ENCODE assay signal across 7 cellular contexts in the genomic region with DNA sequence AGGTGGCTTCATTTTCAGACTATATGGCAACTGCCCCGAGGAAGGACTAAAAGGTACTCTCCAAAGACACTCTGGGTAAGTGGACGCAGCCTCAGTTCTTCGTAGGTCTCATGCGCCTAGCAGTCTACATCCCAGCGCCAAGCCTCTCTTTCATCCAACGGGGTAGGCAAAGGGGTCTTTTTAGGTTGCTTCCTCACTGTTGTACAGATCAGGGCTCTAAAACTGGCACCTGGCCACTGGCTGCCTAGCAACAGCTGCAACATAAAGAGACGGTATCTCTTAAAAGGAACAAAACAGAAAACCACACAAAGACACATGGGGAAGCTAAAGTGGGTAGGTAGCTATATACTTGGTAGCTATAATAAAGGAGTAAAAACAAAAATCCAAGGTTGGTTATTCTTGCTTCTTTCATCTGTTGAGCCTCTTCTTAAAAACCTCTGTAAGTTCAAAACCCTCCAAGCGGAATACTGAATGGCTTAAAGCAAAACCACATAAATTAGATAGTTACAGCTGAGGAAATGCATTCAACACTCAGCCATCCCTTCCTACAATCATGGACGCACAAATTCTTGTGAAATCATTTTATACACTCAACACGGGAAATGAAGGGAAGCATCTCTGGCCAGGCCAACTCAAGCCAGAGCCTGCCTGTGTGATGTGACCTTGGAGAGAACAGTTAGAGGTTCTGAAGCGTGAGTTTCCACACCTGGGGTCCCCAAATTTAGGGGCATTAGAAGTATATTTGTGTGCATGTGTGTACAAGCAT. TPM values are rescaled to one million over a fixed set of nuclear protein-coding genes. Genes with fewer than 3 reads are reported as not detected.
DNase-seq lines count a peak whose midpoint lies in the region; ATAC-seq and TF ChIP-seq lines count a peak whose summit lies in the region.

No MANE protein-coding gene starts in this region.

- ATAC-seq in GM21737 (IDR thresholded peaks at IDR 0.05; ENCODE audit: unreplicated experiment) (peak; percentile 63), GM18873 (IDR thresholded peaks at IDR 0.05; ENCODE audit: low FRiP score, unreplicated experiment) (no peak)

- H3K27me3 ChIP-seq in A673 (replicated peaks; ENCODE audit: insufficient read depth, low read depth, low read length, poor library complexity) = no peaks in the 10 kb centered on the region

- no peaks in the 10 kb centered on the region for H3K9me3 ChIP-seq in A673 (ENCODE audit: low read depth, low read length, poor library complexity, severe bottlenecking)

- DNase-seq in NCI-H1105 treated with DMSO at 0.1 percent for 48 hours (lab: John Stamatoyannopoulos, UW) = peak; percentile 55
- DNase-seq in UCSD-AML1 (lab: John Stamatoyannopoulos, UW; ENCODE audit: unreplicated experiment) = peak; percentile 44
- peak; percentile 78 for DNase-seq in effector CD4-positive, alpha-beta T cell
- no peak for DNase-seq in nephron progenitor cell
- DNase-seq in A673 (ENCODE audit: low spot score) = no peak

- peaks cover 8% of the 10 kb centered on the region for H3K36me3 Mint-ChIP-seq in nephron progenitor cell (ENCODE audit: low read depth)

- H3K27ac ChIP-seq in A673 (ENCODE audit: low read depth, low read length, poor library complexity, severe bottlenecking) = no peak overlapping the region

- TF ChIP-seq CTCF in nephron progenitor cell (IDR thresholded peaks at IDR 0.05) (no peak), A673 (conservative IDR thresholded peaks at IDR 0.05; ENCODE audit: low read depth, low read length) (no peak)

- peaks cover 10% of the 10 kb centered on the region for H3K9me3 Mint-ChIP-seq in nephron progenitor cell

- POLR2A ChIA-PET in A673 (lab: Charles Lee; ENCODE audit: low non-redundant PET) = no interaction called here

- no peaks in the 10 kb centered on the region for H3K36me3 ChIP-seq in A673 (ENCODE audit: insufficient read depth, low read length, poor library complexity, severe bottlenecking)

- intact Hi-C loops in A673 (cut with micrococcal nuclease; ENCODE audit: unreplicated experiment) = no loop called here

- H3K4me3 Mint-ChIP-seq in nephron progenitor cell = no peak overlapping the region

- no peak overlapping the region for H3K4me3 ChIP-seq in A673 (ENCODE audit: low read depth, low read length, poor library complexity, severe bottlenecking)

- H3K4me1 ChIP-seq in A673 (ENCODE audit: insufficient read depth, low read length, poor library complexity, severe bottlenecking) = peaks cover 18% of the 10 kb centered on the region

- peaks cover 28% of the 10 kb centered on the region for H3K4me1 Mint-ChIP-seq in nephron progenitor cell

- CTCF ChIA-PET in A673 (lab: Charles Lee) = no interaction called here

- H3K27ac Mint-ChIP-seq in nephron progenitor cell = peak overlapping the region; percentile 13

- BruUV-seq in A673 (replicated peaks; lab: Mats Ljungman, UMichigan) = no TSS peak

- no peaks in the 10 kb centered on the region for H3K27me3 Mint-ChIP-seq in nephron progenitor cell (ENCODE audit: low read depth, poor library complexity)

RNA-seq across cellular contexts. Expression of a gene that starts 22.7 kb away (rescaled TPM):
- total RNA-seq in A673 (2021) = 17.9 and 24.6 TPM in 2 replicates

Comparison
In these comparisons a context has a peak if more than half of its experiments do, and no peak if none do; other contexts are left out.
1. DNase-seq: peak in NCI-H1105 treated with DMSO at 0.1 percent for 48 hours (single experiment), UCSD-AML1 (single experiment) and effector CD4-positive, alpha-beta T cell (single experiment); none in nephron progenitor cell (single experiment) and A673 (single experiment).